ENCODE assay signal across 8 cellular contexts in the genomic region with DNA sequence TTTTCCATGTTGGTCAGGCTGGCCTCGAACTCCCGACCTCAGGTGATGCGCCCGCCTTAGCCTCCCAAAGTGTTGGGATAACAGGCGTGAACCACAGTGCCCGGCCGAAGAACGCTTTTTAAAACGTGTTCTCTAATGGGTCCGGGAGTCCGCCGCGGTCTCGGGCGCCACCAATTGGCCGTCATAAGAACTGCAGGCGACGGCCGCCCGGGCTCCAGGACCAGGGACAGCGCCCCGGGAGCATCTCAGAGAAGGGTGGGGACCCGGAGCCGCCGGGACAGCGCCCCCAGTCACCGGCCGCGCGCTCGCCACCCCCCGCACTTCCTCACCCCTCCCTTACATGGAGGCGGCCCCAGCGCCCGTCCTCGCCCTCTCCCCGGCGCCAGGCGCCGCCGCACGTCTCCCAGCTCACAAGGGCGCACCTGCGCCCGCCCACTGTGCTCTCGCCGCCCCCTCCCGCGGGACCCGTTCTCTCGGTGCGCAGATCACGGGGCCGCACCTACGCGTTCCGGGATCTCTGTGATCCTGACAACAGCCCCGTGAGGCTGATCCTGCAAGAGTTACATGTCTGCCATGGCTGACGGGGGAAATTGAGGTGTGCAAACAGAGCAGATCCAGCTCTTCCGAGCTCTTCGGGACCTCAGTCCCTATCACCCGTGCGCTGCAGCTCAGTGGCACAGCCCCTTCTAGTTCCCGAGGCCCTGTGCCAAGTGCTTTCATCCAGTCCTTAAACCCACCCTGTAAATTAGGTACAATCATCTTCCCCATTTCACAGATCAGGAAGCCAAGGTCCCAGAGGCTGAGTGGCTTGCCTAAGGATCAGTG. TPM values are rescaled to one million over a fixed set of nuclear protein-coding genes. Genes with fewer than 3 reads are reported as not detected.
DNase-seq lines count a peak whose midpoint lies in the region; ATAC-seq and TF ChIP-seq lines count a peak whose summit lies in the region.

No MANE protein-coding gene starts in this region.

- H3K4me3 Mint-ChIP-seq in CD14-positive monocyte (peak overlapping the region in 1 of 2 donors; percentile 76), memory B cell (peak overlapping the region; percentile 24)

- H3K4me1 Mint-ChIP-seq in CD14-positive monocyte (peaks cover 11% of the 10 kb centered on the region), memory B cell (peaks cover 11% of the 10 kb centered on the region)

- TF ChIP-seq CTCF in CD14-positive monocyte (IDR thresholded peaks at IDR 0.05), result peak; percentile 93

- peak overlapping the region; percentile 31 for H3K4me3 ChIP-seq in effector memory CD4-positive, alpha-beta T cell (ENCODE audit: insufficient read depth, low read depth, low read length, poor library complexity, severe bottlenecking)

- H3K36me3 Mint-ChIP-seq in CD14-positive monocyte (no peaks in the 10 kb centered on the region), memory B cell (no peaks in the 10 kb centered on the region)

- H3K27ac Mint-ChIP-seq in CD14-positive monocyte (peak overlapping the region in 1 of 7 donors; percentile 65), memory B cell (no peak overlapping the region)

- no peak overlapping the region for H3K27ac ChIP-seq in effector memory CD4-positive, alpha-beta T cell (ENCODE audit: insufficient read depth, low read length, poor library complexity, severe bottlenecking)

- no peaks in the 10 kb centered on the region for H3K9me3 ChIP-seq in effector memory CD4-positive, alpha-beta T cell (ENCODE audit: control insufficient read depth, low read length)

- H3K4me1 ChIP-seq in effector memory CD4-positive, alpha-beta T cell (ENCODE audit: control insufficient read depth, insufficient read depth, low read length, poor library complexity, severe bottlenecking), result peaks cover 6% of the 10 kb centered on the region

- no peaks in the 10 kb centered on the region for H3K36me3 ChIP-seq in effector memory CD4-positive, alpha-beta T cell (ENCODE audit: control insufficient read depth, insufficient read depth, low read length)

- H3K27me3 Mint-ChIP-seq in CD14-positive monocyte (ENCODE audit: low read depth in 3 of 3) (peaks cover 20 to 43% (median 32%) of the 10 kb centered on the region in 3 donors), memory B cell (peaks cover 9% of the 10 kb centered on the region)

- intact Hi-C loops in CD14-positive monocyte (cut with micrococcal nuclease), result no loop called here

- no peaks in the 10 kb centered on the region for H3K27me3 ChIP-seq in effector memory CD4-positive, alpha-beta T cell (replicated peaks; ENCODE audit: control insufficient read depth, insufficient read depth, low read length, poor library complexity, severe bottlenecking)

- DNase-seq in CD14-positive monocyte (ENCODE audit: low spot score) (peak; percentile 70), NCI-H774 (lab: John Stamatoyannopoulos, UW) (peak; percentile 36), memory B cell (ENCODE audit: low spot score in 2 of 2) (peak; percentile 86 to 97)
- DNase-seq in activated CD8-positive, alpha-beta memory T cell treated with anti-CD3 and anti-CD28 coated beads for 1 hour (ENCODE audit: extremely low read depth in 1 of 2, low read depth in 1 of 2), result peak; percentile 51 to 60
- peak; percentile 65 to 73 (median 72) for DNase-seq in effector memory CD4-positive, alpha-beta T cell
- peak; percentile 39 to 44 for DNase-seq in stimulated activated CD8-positive, alpha-beta memory T cell treated with anti-CD3 and anti-CD28 coated beads, Interleukin-15, amount 100 ng/mL, for 4 hours (ENCODE audit: low read depth in 2 of 2)

- ATAC-seq in HG02970 (IDR thresholded peaks at IDR 0.05; ENCODE audit: low FRiP score, unreplicated experiment), result peak; percentile 49
- peak; percentile 94 for ATAC-seq in memory B cell (ENCODE audit: low read depth)
- no peak for ATAC-seq in HG03196 (IDR thresholded peaks at IDR 0.05; ENCODE audit: unreplicated experiment)

- no peaks in the 10 kb centered on the region for H3K9me3 Mint-ChIP-seq in CD14-positive monocyte
- no peaks in the 10 kb centered on the region for H3K9me3 Mint-ChIP-seq in memory B cell

RNA-seq across cellular contexts. Expression of a gene that starts 9.8 kb away (rescaled TPM):
- not detected for polyA plus RNA-seq in CD14-positive monocyte

Comparison
In these comparisons a context has a peak if more than half of its experiments do, and no peak if none do; other contexts are left out.
1. DNase-seq: peak in every context shown above with its lines; median percentile 92 in memory B cell; 72 in effector memory CD4-positive, alpha-beta T cell; 70 in CD14-positive monocyte; 56 in activated CD8-positive, alpha-beta memory T cell treated with anti-CD3 and anti-CD28 coated beads for 1 hour; 42 in stimulated activated CD8-positive, alpha-beta memory T cell treated with anti-CD3 and anti-CD28 coated beads, Interleukin-15, amount 100 ng/mL, for 4 hours; 36 in NCI-H774.